ENCODE assay signal across 19 cellular contexts in genomic region chrX:29699214-29699613, GRCh38.
DNase-seq lines count a peak whose midpoint lies in the region; ATAC-seq, FAIRE-seq and TF ChIP-seq lines count a peak whose summit lies in the region.
"Had no signal": no experiment of that assay in that cellular context is flagged by ENCODE, and none has a peak within 500 bp of the region (broad histone marks: within the 10 kb centered on the region; RNA-seq: fewer than 3 reads in every experiment).

No MANE protein-coding gene starts in this region.

- WGBS in pancreas, 2 donors: 8 to 9% methylated on average over 1 of the region's 1 CpG

- DNase-seq in BJ (ENCODE audit: low read depth) (peak; percentile 37), LHCN-M2 (ENCODE audit: low read depth) (peak; percentile 14), fibroblast of peridontal ligament (ENCODE audit: extremely low read depth) (peak; percentile 45), pancreas (no peak), ascending aorta (ENCODE audit: low spot score in 2 of 2) (no peak)
- no peak for DNase-seq in activated CD4-positive, alpha-beta T cell treated with anti-CD3 and anti-CD28 coated beads for 4 hours
- DNase-seq: Calu3, H7, Karpas-422, MM.1S, NCI-H2029, NCI-H69, SHP77, T-cell had no signal

- H3K4me1 ChIP-seq in pancreas: no peaks in the 10 kb centered on the region
- H3K4me1 ChIP-seq in ascending aorta: no peaks in the 10 kb centered on the region
- H3K4me1 ChIP-seq: A549 had no signal

- TF ChIP-seq CTCF in BJ (IDR thresholded peaks at IDR 0.05; ENCODE audit: insufficient read depth, low read depth, low read length) (no peak), pancreas (IDR thresholded peaks at IDR 0.05) (no peak), ascending aorta (IDR thresholded peaks at IDR 0.05) (no peak)

- H3K27me3 ChIP-seq in BJ (ENCODE audit: control insufficient read depth, insufficient read depth, low read length) (no peaks in the 10 kb centered on the region), pancreas (peaks cover 0 to 7% (median 0%) of the 10 kb centered on the region in 4 donors), ascending aorta (no peaks in the 10 kb centered on the region)

- POLR2A ChIA-PET in BJ (lab: Charles Lee): interaction anchor here (0.7 kb wide), 1 partner anchor 12 kb away, joined by 3 read pairs; no protein-coding TSS in a partner anchor

- ATAC-seq in pancreas (peak in 1 of 4 donors; percentile 46), GM18870 (IDR thresholded peaks at IDR 0.05; ENCODE audit: unreplicated experiment) (no peak), HG02970 (IDR thresholded peaks at IDR 0.05; ENCODE audit: low FRiP score, unreplicated experiment) (no peak)
- ATAC-seq: A549, Panc1, T-cell had no signal

- no peak overlapping the region for H3K27ac ChIP-seq in pancreas
- no peak overlapping the region for H3K27ac ChIP-seq in ascending aorta
- H3K27ac ChIP-seq: A549, RWPE1 had no signal

- peak; percentile 95 for FAIRE-seq in pancreas (lab: Jason Lieb, UNC)

- intact Hi-C loops in pancreas (cut with DNase I) (no loop called here), ascending aorta (cut with DNase I) (no loop called here)

- H3K4me3 ChIP-seq in BJ (ENCODE audit: low read depth, low read length) (no peak overlapping the region), pancreas (no peak overlapping the region), ascending aorta (no peak overlapping the region)
- H3K4me3 ChIP-seq: A549 had no signal

- CTCF ChIA-PET in BJ (lab: Yijun Ruan, JAX): no interaction called here

- H3K9me3 ChIP-seq in pancreas: no peaks in the 10 kb centered on the region
- no peaks in the 10 kb centered on the region for H3K9me3 ChIP-seq in ascending aorta
- H3K9me3 ChIP-seq: A549 had no signal

- H3K36me3 ChIP-seq in BJ (ENCODE audit: control insufficient read depth, insufficient read depth, low read length) (no peaks in the 10 kb centered on the region), pancreas (no peaks in the 10 kb centered on the region), ascending aorta (no peaks in the 10 kb centered on the region)

Comparison
In these comparisons a context has a peak if more than half of its experiments do, and no peak if none do; other contexts are left out.
1. DNase-seq: peak in BJ (single experiment), LHCN-M2 (single experiment) and fibroblast of peridontal ligament (single experiment); none in pancreas (0 of 6), ascending aorta (0 of 2) and activated CD4-positive, alpha-beta T cell treated with anti-CD3 and anti-CD28 coated beads for 4 hours (0 of 2).